In genomic region chr4:7398788-7399432, GRCh38 we compare ENCODE assay signal across 13 cellular contexts. TPM values are rescaled to one million over a fixed set of nuclear protein-coding genes. Genes with fewer than 3 reads are reported as not detected.
DNase-seq lines count a peak whose midpoint lies in the region; TF ChIP-seq lines count a peak whose summit lies in the region.
"Had no signal": no experiment of that assay in that cellular context is flagged by ENCODE, and none has a peak within 500 bp of the region (broad histone marks: within the 10 kb centered on the region; RNA-seq: fewer than 3 reads in every experiment).

No MANE protein-coding gene starts in this region.

- H3K27me3 Mint-ChIP-seq in osteocyte (ENCODE audit: unreplicated experiment) = peaks cover 38% of the 10 kb centered on the region

- no peak overlapping the region for H3K4me3 Mint-ChIP-seq in osteocyte (ENCODE audit: unreplicated experiment)
- H3K4me3 Mint-ChIP-seq: B cell; CD8-positive, alpha-beta T cell had no signal

- H3K9me3 Mint-ChIP-seq in osteocyte (ENCODE audit: unreplicated experiment) = no peaks in the 10 kb centered on the region
- H3K9me3 Mint-ChIP-seq: CD8-positive, alpha-beta T cell had no signal

- no peaks in the 10 kb centered on the region for H3K36me3 Mint-ChIP-seq in osteocyte (ENCODE audit: unreplicated experiment)
- H3K36me3 Mint-ChIP-seq: CD8-positive, alpha-beta T cell had no signal

- no peaks in the 10 kb centered on the region for H3K4me1 Mint-ChIP-seq in osteocyte (ENCODE audit: unreplicated experiment)
- H3K4me1 Mint-ChIP-seq: B cell had no signal

- H3K27me3 ChIP-seq in WERI-Rb-1 (ENCODE audit: insufficient read depth, low read depth, severe bottlenecking) = no peaks in the 10 kb centered on the region

- no peak overlapping the region for H3K27ac ChIP-seq in WERI-Rb-1
- H3K27ac ChIP-seq: PC-9 had no signal

- H3K9me3 ChIP-seq in WERI-Rb-1 (ENCODE audit: severe bottlenecking) = no peaks in the 10 kb centered on the region

- no peak for TF ChIP-seq CTCF in WERI-Rb-1 (IDR thresholded peaks at IDR 0.05; ENCODE audit: low read depth, low read length)
- no peak for TF ChIP-seq CTCF in osteocyte (IDR thresholded peaks at IDR 0.05)

- DNase-seq in activated effector memory CD4-positive, alpha-beta T cell treated with anti-CD3 and anti-CD28 coated beads, Interleukin-2, amount 50 U/mL, for 16 hours = peak; percentile 6
- DNase-seq in activated effector memory CD4-positive, alpha-beta T cell treated with Interleukin-2 at 50 U/mL for 16 hours = no peak
- DNase-seq in DMS79 (lab: John Stamatoyannopoulos, UW) = peak; percentile 39
- DNase-seq in WERI-Rb-1 = peak; percentile 4
- DNase-seq in osteocyte (ENCODE audit: extremely low spot score, unreplicated experiment) = peak; percentile 42
- DNase-seq in NCI-H524 treated with DMSO at 0.1 percent for 48 hours (lab: John Stamatoyannopoulos, UW) = no peak
- no peak for DNase-seq in NCI-H82 (lab: John Stamatoyannopoulos, UW)
- DNase-seq in activated T-cell treated with anti-CD3 and anti-CD28 coated beads for 4 hours = no peak
- DNase-seq: NCI-H1930, PC-9 had no signal

- H3K36me3 ChIP-seq in WERI-Rb-1 = peaks cover 5% of the 10 kb centered on the region

- no peak overlapping the region for H3K4me3 ChIP-seq in WERI-Rb-1 (ENCODE audit: low read depth, low read length)
- H3K4me3 ChIP-seq: PC-9 had no signal

- H3K27ac Mint-ChIP-seq in osteocyte (ENCODE audit: unreplicated experiment) = no peak overlapping the region
- H3K27ac Mint-ChIP-seq: B cell; CD8-positive, alpha-beta T cell had no signal

RNA-seq across cellular contexts. Expression of gene PSAPL1, which starts 35.8 kb away (rescaled TPM):
- not detected in 2 replicates for total RNA-seq in osteocyte
- total RNA-seq: B cell; CD8-positive, alpha-beta T cell; HT-29 had no signal

Comparison
In these comparisons a context has a peak if more than half of its experiments do, and no peak if none do; other contexts are left out.
1. DNase-seq: peak in activated effector memory CD4-positive, alpha-beta T cell treated with anti-CD3 and anti-CD28 coated beads, Interleukin-2, amount 50 U/mL, for 16 hours (single experiment), DMS79 (single experiment), WERI-Rb-1 (single experiment) and osteocyte (single experiment); none in activated effector memory CD4-positive, alpha-beta T cell treated with Interleukin-2 at 50 U/mL for 16 hours (single experiment), NCI-H524 treated with DMSO at 0.1 percent for 48 hours (single experiment), NCI-H82 (single experiment) and activated T-cell treated with anti-CD3 and anti-CD28 coated beads for 4 hours (single experiment).